ENCODE assay signal across 1 cellular context in genomic region chr16:53510704-53511070, GRCh38.
A peak's percentile ranks its signal among the peaks of the same experiment; 100 is the strongest.
TF ChIP-seq lines count a peak whose summit lies in the region.

No MANE protein-coding gene starts in this region.

TF ChIP-seq in HepG2, 621 proteins besides CTCF, POLR2A, EP300 and RAD21 (continued from another document):
- TF ChIP-seq RARG (CRISPR knock-in tag; IDR thresholded peaks at IDR 0.05; ENCODE audit: low read depth) (0 out of 2 replicates have a peak, but pooled peaks have one; percentile 88), PAWR (CRISPR knock-in tag; IDR thresholded peaks at IDR 0.05; ENCODE audit: borderline replicate concordance) (0 out of 2 replicates have a peak, but pooled peaks have one; percentile 50), SRF (IDR thresholded peaks at IDR 0.05; ENCODE audit: low read depth, low read length) (no peak), ZNF383 (CRISPR knock-in tag; IDR thresholded peaks at IDR 0.05; ENCODE audit: borderline replicate concordance) (peak; percentile 61; the same call in 1 of the 2 replicates), ZNF639 (CRISPR knock-in tag; conservative IDR thresholded peaks at IDR 0.05) (no peak)
TF ChIP-seq in HepG2: peak in this region for 8.
